Comparison of ENCODE assay signal across 13 cellular contexts in genomic region chr20:9323622-9324021, GRCh38.
DNase-seq lines count a peak whose midpoint lies in the region; ATAC-seq and TF ChIP-seq lines count a peak whose summit lies in the region.
"Had no signal": no experiment of that assay in that cellular context is flagged by ENCODE, and none has a peak within 500 bp of the region (broad histone marks: within the 10 kb centered on the region; RNA-seq: fewer than 3 reads in every experiment).

No MANE protein-coding gene starts in this region.

- no peak overlapping the region for H3K23ac ChIP-seq in mesendoderm (ENCODE audit: low read length)

- H4K5ac ChIP-seq in mesendoderm (ENCODE audit: low read length) = no peak overlapping the region

- no peaks in the 10 kb centered on the region for H3K36me3 ChIP-seq in brain microvascular endothelial cell (replicated peaks)
- H3K36me3 ChIP-seq in mesendoderm (ENCODE audit: control insufficient read depth, insufficient read depth, low read length) = no peaks in the 10 kb centered on the region
- no peaks in the 10 kb centered on the region for H3K36me3 ChIP-seq in testis (ENCODE audit: low read depth, missing control alignments)
- H3K36me3 ChIP-seq: esophagus muscularis mucosa, tibial artery had no signal

- no peak overlapping the region for H4K8ac ChIP-seq in mesendoderm (ENCODE audit: low read depth, low read length)

- DNase-seq in DMS 273 (lab: John Stamatoyannopoulos, UW; ENCODE audit: unreplicated experiment) (peak; percentile 34), DMS 273 treated with DMSO at 0.1 percent for 48 hours (lab: John Stamatoyannopoulos, UW) (no peak), brain microvascular endothelial cell (no peak), mesendoderm (peak; percentile 56), mucosa of gallbladder (ENCODE audit: low spot score) (no peak), testis (no peak), Ammon's horn (ENCODE audit: low spot score) (no peak)
- DNase-seq: 8988T, activated B cell treated with CpG ODN at 0.5 μM for 24 hours, NCI-H446, tibial artery had no signal

- peak; percentile 80 for TF ChIP-seq CTCF in brain microvascular endothelial cell (IDR thresholded peaks at IDR 0.05; ENCODE audit: low read depth, low read length, missing control alignments)
- peak in 1 of 3 experiments; percentile 28 for TF ChIP-seq CTCF in testis (IDR thresholded peaks at IDR 0.05)

- no peak overlapping the region for H2BK15ac ChIP-seq in mesendoderm (replicated peaks; ENCODE audit: low read depth)

- no peak overlapping the region for H2AK5ac ChIP-seq in mesendoderm (ENCODE audit: low read length)

- no peaks in the 10 kb centered on the region for H3K79me1 ChIP-seq in mesendoderm (ENCODE audit: low read length)

- intact Hi-C loops in testis (cut with DNase I; ENCODE audit: low total_unique reads) = no loop called here

- H3K9me3 ChIP-seq in testis = no peaks in the 10 kb centered on the region
- H3K9me3 ChIP-seq: esophagus muscularis mucosa, tibial artery had no signal

- H2BK120ac ChIP-seq in mesendoderm (ENCODE audit: low read depth, low read length) = no peak overlapping the region

- H3K18ac ChIP-seq in mesendoderm (ENCODE audit: low read length) = no peak overlapping the region

- in situ Hi-C loops in brain microvascular endothelial cell (cut with HindIII; ENCODE audit: low pct_ligation_motif_present, low sequenced_read_pairs) = no loop called here

- H3K56ac ChIP-seq in mesendoderm (ENCODE audit: low read length) = no peak overlapping the region

- H2BK5ac ChIP-seq in mesendoderm (ENCODE audit: low read length) = no peak overlapping the region

- H3K4me2 ChIP-seq in mesendoderm (ENCODE audit: low read length) = no peak overlapping the region

- ATAC-seq in HG02981 (IDR thresholded peaks at IDR 0.05; ENCODE audit: unreplicated experiment) = peak; percentile 61

- H3K4me1 ChIP-seq in mesendoderm (ENCODE audit: control insufficient read depth, low read depth, low read length) = no peaks in the 10 kb centered on the region
- no peaks in the 10 kb centered on the region for H3K4me1 ChIP-seq in testis

- no peak overlapping the region for H3K4ac ChIP-seq in mesendoderm (ENCODE audit: low read depth, low read length)

- H3K27ac ChIP-seq in brain microvascular endothelial cell (no peak overlapping the region), mesendoderm (ENCODE audit: low read depth, low read length) (no peak overlapping the region), testis (no peak overlapping the region)
- H3K27ac ChIP-seq: esophagus muscularis mucosa, tibial artery had no signal

- no CpG with 5 or more reads among the region's 4 CpGs for WGBS in mesendoderm (ENCODE audit: extremely low coverage, insufficient coverage, low lambda C conversion rate)
- WGBS in testis, 2 donors = 77 to 83% methylated on average over 4 of the region's 4 CpGs

- H3K4me3 ChIP-seq in brain microvascular endothelial cell (ENCODE audit: low read depth, low read length) (no peak overlapping the region), mesendoderm (ENCODE audit: low read length) (no peak overlapping the region), testis (no peak overlapping the region)
- H3K4me3 ChIP-seq: esophagus muscularis mucosa, tibial artery had no signal

- no peak for TF ChIP-seq POLR2A in testis (IDR thresholded peaks at IDR 0.05)

- H3K79me2 ChIP-seq in mesendoderm (ENCODE audit: control insufficient read depth, insufficient read depth, low read length) = no peaks in the 10 kb centered on the region

- no peak overlapping the region for H3K9ac ChIP-seq in mesendoderm (ENCODE audit: low read length)

- H3K27me3 ChIP-seq in brain microvascular endothelial cell (replicated peaks) (no peaks in the 10 kb centered on the region), mesendoderm (ENCODE audit: insufficient read depth, low read length, poor library complexity) (no peaks in the 10 kb centered on the region), testis (no peaks in the 10 kb centered on the region)
- H3K27me3 ChIP-seq: esophagus muscularis mucosa, tibial artery had no signal

Comparison
In these comparisons a context has a peak if more than half of its experiments do, and no peak if none do; other contexts are left out.
1. DNase-seq: peak in DMS 273 (single experiment) and mesendoderm (single experiment); none in DMS 273 treated with DMSO at 0.1 percent for 48 hours (single experiment), brain microvascular endothelial cell (single experiment), mucosa of gallbladder (single experiment), testis (single experiment) and Ammon's horn (single experiment).